Comparison of ENCODE assay signal across 1 cellular context in genomic region chr16:67709050-67709449, GRCh38.
TF ChIP-seq lines count a peak whose summit lies in the region.

No MANE protein-coding gene starts in this region.

TF ChIP-seq in GM23338, 12 proteins besides CTCF, POLR2A, EP300 and RAD21 (continued from another document):
- TF ChIP-seq ETS1 (IDR thresholded peaks at IDR 0.05) (no peak), EZH2 (IDR thresholded peaks at IDR 0.05; ENCODE audit: low read depth, unreplicated experiment) (no peak), NANOG (IDR thresholded peaks at IDR 0.05; ENCODE audit: borderline replicate concordance) (no peak), STAT1 (IDR thresholded peaks at IDR 0.05; ENCODE audit: unreplicated experiment) (no peak), ZNF462 (CRISPR knock-in tag; IDR thresholded peaks at IDR 0.05) (no peak), REST (IDR thresholded peaks at IDR 0.05; ENCODE audit: unreplicated experiment) (no peak), EZH2phosphoT487 (IDR thresholded peaks at IDR 0.05; ENCODE audit: unreplicated experiment) (no peak), JUNB (IDR thresholded peaks at IDR 0.05; ENCODE audit: unreplicated experiment) (no peak), ZNF331 (CRISPR knock-in tag; IDR thresholded peaks at IDR 0.05; ENCODE audit: low read depth) (no peak), ZNF114 (CRISPR knock-in tag; IDR thresholded peaks at IDR 0.05) (no peak), POLR2AphosphoS5 (IDR thresholded peaks at IDR 0.05; ENCODE audit: low read depth) (no peak)
